Comparison of ENCODE assay signal across 24 cellular contexts in genomic region chr4:26030260-26030667, GRCh38.
A peak's percentile ranks its signal among the peaks of the same experiment; 100 is the strongest.
DNase-seq lines count a peak whose midpoint lies in the region; ATAC-seq, FAIRE-seq and TF ChIP-seq lines count a peak whose summit lies in the region.
"Had no signal": no experiment of that assay in that cellular context is flagged by ENCODE, and none has a peak within 500 bp of the region (broad histone marks: within the 10 kb centered on the region; RNA-seq: fewer than 3 reads in every experiment).

No MANE protein-coding gene starts in this region.

- intact Hi-C loops in activated CD4-positive, alpha-beta memory T cell treated with anti-CD3 and anti-CD28 coated beads for 36 hours (cut with micrococcal nuclease), result loop anchor here (5.0 kb wide), 1 partner anchor 147 kb away; no protein-coding TSS in a partner anchor

- peak; percentile 10 to 15; a peak in 2 of 4 replicates for TF ChIP-seq RAD21 in H1 (IDR thresholded peaks at IDR 0.05 in 1 of 2, conservative IDR thresholded peaks at IDR 0.05 in 1 of 2; ENCODE audit: low read depth in 2 of 2, low read length in 2 of 2)

- TF ChIP-seq POLR2A in H1 (IDR thresholded peaks at IDR 0.05; ENCODE audit: control extremely low read depth in 1 of 2, low read depth in 2 of 2, low read length in 2 of 2), result peak; percentile 37 to 62; a peak in 2 of 3 replicates

- H2BK120ac ChIP-seq in H1 (replicated peaks; ENCODE audit: low read depth, low read length), result no peak overlapping the region
- no peak overlapping the region for H2BK120ac ChIP-seq in mesendoderm (ENCODE audit: low read depth, low read length)

- peak overlapping the region; percentile 30; the same call in 1 of the 2 replicates for H3K9ac ChIP-seq in ES-I3 (ENCODE audit: low read depth, low read length)
- H3K9ac ChIP-seq in HUES6 (ENCODE audit: low read length), result peak overlapping the region; percentile 78
- peak overlapping the region in 3 of 4 experiments; percentile 66 to 79 (median 75); a peak in 5 of 7 replicates for H3K9ac ChIP-seq in H1 (replicated peaks in 1 of 4; ENCODE audit: extremely low read depth in 1 of 4, low read depth in 3 of 4, low read length in 3 of 4)
- peak overlapping the region; percentile 13 for H3K9ac ChIP-seq in mesendoderm (ENCODE audit: low read length)

- peaks cover 5% of the 10 kb centered on the region for H3K9me3 Mint-ChIP-seq in activated CD4-positive, alpha-beta memory T cell treated with anti-CD3 and anti-CD28 coated beads for 36 hours
- H3K9me3 Mint-ChIP-seq: CD8-positive, alpha-beta T cell; central memory CD8-positive, alpha-beta T cell had no signal

- H3K18ac ChIP-seq in H1 (ENCODE audit: extremely low read depth, low read length), result peak overlapping the region; percentile 97
- no peak overlapping the region for H3K18ac ChIP-seq in mesendoderm (ENCODE audit: low read length)

- H3K27me3 Mint-ChIP-seq in activated CD4-positive, alpha-beta memory T cell treated with anti-CD3 and anti-CD28 coated beads for 36 hours, result no peaks in the 10 kb centered on the region

- H4K8ac ChIP-seq in H1 (ENCODE audit: extremely low read depth, insufficient read depth, low read length) (no peak overlapping the region), mesendoderm (ENCODE audit: low read depth, low read length) (no peak overlapping the region)

- no peaks in the 10 kb centered on the region for H3K79me2 ChIP-seq in H1 (ENCODE audit: control insufficient read depth in 1 of 2, insufficient read depth in 2 of 2, low read length in 2 of 2)
- no peaks in the 10 kb centered on the region for H3K79me2 ChIP-seq in mesendoderm (ENCODE audit: control insufficient read depth, insufficient read depth, low read length)

- 0 out of 2 replicates have a peak, but pooled peaks cover 5% of the 10 kb centered on the region for H3K9me3 ChIP-seq in ES-I3 (ENCODE audit: control insufficient read depth, insufficient read depth, low read length)
- H3K9me3 ChIP-seq in HUES6 (ENCODE audit: control insufficient read depth, insufficient read depth, low read depth, low read length), result peaks cover 6% of the 10 kb centered on the region
- H3K9me3 ChIP-seq in H1 (ENCODE audit: insufficient read depth in 2 of 2, low read depth in 1 of 2, low read length in 1 of 2), result peaks cover 7% of the 10 kb centered on the region in 2 experiments; a peak in 3 of 4 replicates
- H3K9me3 ChIP-seq: esophagus muscularis mucosa, neutrophil, upper lobe of left lung had no signal

- H3K23ac ChIP-seq in H1 (ENCODE audit: insufficient read length) (no peak overlapping the region), mesendoderm (ENCODE audit: low read length) (no peak overlapping the region)

- TF ChIP-seq CTCF in H1 (IDR thresholded peaks at IDR 0.05; ENCODE audit: control extremely low read depth in 1 of 3, insufficient read depth in 1 of 3, low read depth in 1 of 3, low read length in 3 of 3), result no peak

- H3K14ac ChIP-seq in H1 (ENCODE audit: insufficient read length), result no peak overlapping the region

- no peak overlapping the region for H3K4me3 Mint-ChIP-seq in activated CD4-positive, alpha-beta memory T cell treated with anti-CD3 and anti-CD28 coated beads for 36 hours
- H3K4me3 Mint-ChIP-seq: activated CD4-positive, alpha-beta T cell treated with anti-CD3 and anti-CD28 coated beads for 36 hours; CD8-positive, alpha-beta T cell; central memory CD8-positive, alpha-beta T cell had no signal

- POLR2A ChIA-PET in H1 (lab: Charles Lee; ENCODE audit: partially characterized antibody), result interaction anchor here (0.6 to 3.7 kb wide), 34 partner anchors 8 to 850 kb away, joined by 3 to 29 read pairs (median 4); partner anchors contain the start of genes RBPJ and SMIM20
- POLR2A ChIA-PET in activated CD4-positive, alpha-beta memory T cell treated with anti-CD3 and anti-CD28 coated beads for 36 hours (lab: Charles Lee), result interaction anchor here (0.7 to 1.4 kb wide), 4 partner anchors 29 to 289 kb away, joined by 3 to 4 read pairs (median 4); no protein-coding TSS in a partner anchor

- H2BK20ac ChIP-seq in H1 (ENCODE audit: low read length), result peak overlapping the region; percentile 66

- H3K56ac ChIP-seq in H1 (replicated peaks; ENCODE audit: insufficient read length, low read depth, low read length) (no peak overlapping the region), mesendoderm (ENCODE audit: low read length) (peak overlapping the region; percentile 67)

- H4K20me1 ChIP-seq in H1 (replicated peaks in 1 of 2; ENCODE audit: control insufficient read depth in 1 of 2, insufficient read depth in 2 of 2, low read length in 2 of 2), result no peaks in the 10 kb centered on the region

- H2AK5ac ChIP-seq in H1 (ENCODE audit: low read depth, low read length) (peak overlapping the region; percentile 98; the same call in 1 of the 2 replicates), mesendoderm (ENCODE audit: low read length) (no peak overlapping the region)

- H3K27me3 ChIP-seq in HUES6 (ENCODE audit: control insufficient read depth, insufficient read depth, low read length) (peaks cover 3% of the 10 kb centered on the region; the same call in 1 of the 2 replicates), H1 (replicated peaks in 1 of 4; ENCODE audit: control insufficient read depth in 3 of 4, extremely low read depth in 1 of 4, insufficient read depth in 3 of 4, low read length in 3 of 4) (no peaks in the 10 kb centered on the region), mesendoderm (ENCODE audit: insufficient read depth, low read length, poor library complexity) (no peaks in the 10 kb centered on the region)
- H3K27me3 ChIP-seq: upper lobe of left lung had no signal

- H3K36me3 ChIP-seq in ES-I3 (ENCODE audit: insufficient read depth, low read length) (no peaks in the 10 kb centered on the region), HUES6 (ENCODE audit: control insufficient read depth, insufficient read depth, low read length) (no peaks in the 10 kb centered on the region), H1 (ENCODE audit: control insufficient read depth in 2 of 4, insufficient read depth in 4 of 4, low read length in 3 of 4) (peaks cover 0 to 4% (median 0%) of the 10 kb centered on the region in 4 experiments; a peak in 1 of 8 replicates), mesendoderm (ENCODE audit: control insufficient read depth, insufficient read depth, low read length) (no peaks in the 10 kb centered on the region)
- H3K36me3 ChIP-seq: esophagus muscularis mucosa, left ventricle myocardium inferior, neutrophil, upper lobe of left lung had no signal

- H3K4ac ChIP-seq in H1 (replicated peaks; ENCODE audit: insufficient read length, low read depth, low read length) (no peak overlapping the region), mesendoderm (ENCODE audit: low read depth, low read length) (no peak overlapping the region)

- H2BK15ac ChIP-seq in H1 (ENCODE audit: low read length), result no peak overlapping the region
- H2BK15ac ChIP-seq in mesendoderm (replicated peaks; ENCODE audit: low read depth), result no peak overlapping the region

- peaks cover 18% of the 10 kb centered on the region for H3K23me2 ChIP-seq in H1 (ENCODE audit: low read depth, low read length)

- ATAC-seq in esophagus mucosa, result no peak
- ATAC-seq: CD8-positive, alpha-beta T cell; Right ventricle myocardium inferior had no signal

- no peak overlapping the region for H4K5ac ChIP-seq in H1 (ENCODE audit: insufficient read length, low read depth, low read length)
- no peak overlapping the region for H4K5ac ChIP-seq in mesendoderm (ENCODE audit: low read length)

- FAIRE-seq in H1 (lab: Jason Lieb, UNC), result peak; percentile 98

- H2BK5ac ChIP-seq in H1 (ENCODE audit: low read depth, low read length), result peak overlapping the region; percentile 100
- H2BK5ac ChIP-seq in mesendoderm (ENCODE audit: low read length), result no peak overlapping the region

- peak overlapping the region; percentile 94 for H3K4me2 ChIP-seq in H1 (ENCODE audit: insufficient read depth in 1 of 2, low read depth in 2 of 2, low read length in 2 of 2)
- H3K4me2 ChIP-seq in mesendoderm (ENCODE audit: low read length), result no peak overlapping the region

- H3K36me3 Mint-ChIP-seq in activated CD4-positive, alpha-beta memory T cell treated with anti-CD3 and anti-CD28 coated beads for 36 hours, result peaks cover 2% of the 10 kb centered on the region
- H3K36me3 Mint-ChIP-seq: CD8-positive, alpha-beta T cell had no signal

- H3K79me1 ChIP-seq in H1 (ENCODE audit: low read depth, low read length) (no peaks in the 10 kb centered on the region), mesendoderm (ENCODE audit: low read length) (no peaks in the 10 kb centered on the region)

- TF ChIP-seq EP300 in H1 (IDR thresholded peaks at IDR 0.05; ENCODE audit: borderline replicate concordance in 1 of 2, low read depth in 2 of 2, low read length in 2 of 2), result peak in 1 of 2 experiments; percentile 63; a peak in 1 of 3 replicates

- peak overlapping the region; percentile 100 for H2BK12ac ChIP-seq in H1 (ENCODE audit: low read depth, low read length)

- H3K4me1 Mint-ChIP-seq in activated CD4-positive, alpha-beta memory T cell treated with anti-CD3 and anti-CD28 coated beads for 36 hours (ENCODE audit: low read depth), result peaks cover 28% of the 10 kb centered on the region

- H3K27ac ChIP-seq in HUES6 (ENCODE audit: low read depth, low read length), result peak overlapping the region; percentile 93
- peak overlapping the region; percentile 95 for H3K27ac ChIP-seq in H1 (ENCODE audit: low read depth, low read length)
- no peak overlapping the region for H3K27ac ChIP-seq in mesendoderm (ENCODE audit: low read depth, low read length)
- H3K27ac ChIP-seq: esophagus muscularis mucosa, left ventricle myocardium inferior, neutrophil, upper lobe of left lung had no signal

- CTCF ChIA-PET in H1 (lab: Charles Lee; ENCODE audit: partially characterized antibody), result interaction anchor here (0.7 to 4.3 kb wide), 20 partner anchors 9 to 428 kb away, joined by 3 to 25 read pairs (median 5); no protein-coding TSS in a partner anchor
- CTCF ChIA-PET in activated CD4-positive, alpha-beta memory T cell treated with anti-CD3 and anti-CD28 coated beads for 36 hours (lab: Charles Lee), result interaction anchor here (0.7 to 3.4 kb wide), 20 partner anchors 10 to 699 kb away, joined by 3 to 30 read pairs (median 6); no protein-coding TSS in a partner anchor

- 2% methylated on average over 5 of the region's 5 CpGs; no CpG with 5 or more reads in 1 of the 2 experiments for WGBS in H1 (ENCODE audit: extremely low coverage in 1 of 2, insufficient coverage in 1 of 2, insufficient read length in 1 of 2, insufficient replicate concordance in 2 of 2, low coverage in 1 of 2, low lambda C conversion rate in 2 of 2, missing lambda C conversion rate in 1 of 2), 2 experiments
- WGBS in mesendoderm (ENCODE audit: extremely low coverage, insufficient coverage, low lambda C conversion rate), result no CpG with 5 or more reads among the region's 5 CpGs

- DNase-seq in H1 (ENCODE audit: low read depth in 1 of 2, low spot score in 2 of 2), result peak; percentile 63 to 91
- peak; percentile 89 for DNase-seq in mesendoderm
- DNase-seq in NOMO-1 treated with dmso at 0.1 percent for 144 hours (lab: John Stamatoyannopoulos, UW; ENCODE audit: unreplicated experiment), result no peak
- no peak for DNase-seq in activated CD4-positive, alpha-beta memory T cell treated with anti-CD3 and anti-CD28 coated beads for 36 hours
- no peak for DNase-seq in dermis blood vessel endothelial cell
- DNase-seq: activated CD8-positive, alpha-beta memory T cell treated with anti-CD3 and anti-CD28 coated beads, Interleukin-2, amount 50 U/mL, for 4 hours; activated naive CD4-positive, alpha-beta T cell; CD8-positive, alpha-beta T cell; effector CD8-positive, alpha-beta T cell; KBM-7; left ventricle myocardium inferior; NCI-H2171; NCI-H526 treated with DMSO at 0.1 percent for 48 hours; OCI-M1; stimulated activated CD4-positive, alpha-beta T cell treated with anti-CD3 and anti-CD28 coated beads, Interleukin-4, amount 100 ng/mL, for 24 hours had no signal

- no peak overlapping the region for H3K27ac Mint-ChIP-seq in activated CD4-positive, alpha-beta memory T cell treated with anti-CD3 and anti-CD28 coated beads for 36 hours
- H3K27ac Mint-ChIP-seq: activated CD4-positive, alpha-beta T cell treated with anti-CD3 and anti-CD28 coated beads for 36 hours; CD8-positive, alpha-beta T cell had no signal

- H3K4me1 ChIP-seq in ES-I3 (ENCODE audit: insufficient read depth, low read length) (peaks cover 21% of the 10 kb centered on the region), HUES6 (ENCODE audit: control insufficient read depth, insufficient read depth, low read length) (peaks cover 27% of the 10 kb centered on the region), H1 (replicated peaks in 1 of 4; ENCODE audit: control insufficient read depth in 3 of 4, insufficient read depth in 4 of 4, low read length in 3 of 4) (peaks cover 9 to 32% (median 20%) of the 10 kb centered on the region in 4 experiments), mesendoderm (ENCODE audit: control insufficient read depth, low read depth, low read length) (peaks cover 9% of the 10 kb centered on the region)

- H3K4me3 ChIP-seq in HUES6 (ENCODE audit: low read depth, low read length) (peak overlapping the region; percentile 52), H1 (ENCODE audit: extremely low read depth in 1 of 4, insufficient read depth in 2 of 4, low read depth in 3 of 4, low read length in 4 of 4) (peak overlapping the region; percentile 44 to 63 (median 52); a peak in 6 of 8 replicates), mesendoderm (ENCODE audit: low read length) (no peak overlapping the region)
- H3K4me3 ChIP-seq: esophagus muscularis mucosa, left ventricle myocardium inferior, upper lobe of left lung had no signal

- H4K91ac ChIP-seq in H1 (replicated peaks; ENCODE audit: insufficient read length, low read length), result no peak overlapping the region

- no peak overlapping the region for H2AFZ ChIP-seq in H1 (ENCODE audit: low read length)

Comparison
In these comparisons a context has a peak if more than half of its experiments do, and no peak if none do; other contexts are left out.
1. H3K9ac ChIP-seq: peak in every context shown above with its lines; median percentile 78 in HUES6; 75 in H1; 30 in ES-I3; 13 in mesendoderm.
2. DNase-seq: peak in H1 (2 of 2) and mesendoderm (single experiment); none in NOMO-1 treated with dmso at 0.1 percent for 144 hours (single experiment), activated CD4-positive, alpha-beta memory T cell treated with anti-CD3 and anti-CD28 coated beads for 36 hours (single experiment) and dermis blood vessel endothelial cell (single experiment).